7 cellular contexts compared by ENCODE assay signal in the genomic region with DNA sequence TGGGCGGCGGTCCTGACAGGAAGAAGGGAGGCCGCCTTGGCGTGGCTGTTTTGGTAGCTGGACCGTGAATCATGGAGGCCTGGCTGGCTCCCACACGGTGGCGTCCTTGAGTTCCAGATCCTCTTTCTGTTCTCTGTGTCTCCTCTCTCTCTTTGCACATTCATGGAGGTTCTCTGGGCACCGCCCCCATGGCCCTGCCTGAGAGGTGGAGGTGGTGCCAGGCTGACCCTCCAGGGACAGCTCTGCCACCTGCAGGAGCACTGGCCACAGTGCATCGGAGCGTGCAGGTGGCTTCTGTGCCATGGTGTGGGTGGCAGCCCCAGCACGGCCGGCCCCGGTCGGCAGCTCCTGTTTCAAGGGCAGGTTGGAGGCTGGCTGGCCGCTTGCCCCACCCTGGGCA. TPM values are rescaled to one million over a fixed set of nuclear protein-coding genes. Genes with fewer than 3 reads are reported as not detected.
DNase-seq lines count a peak whose midpoint lies in the region; ATAC-seq and TF ChIP-seq lines count a peak whose summit lies in the region.
"Not testable (repeated sequence)": the region's sequence is repeated elsewhere in the genome, so short reads cannot be mapped to it uniquely, and the experiment has no call there.

No MANE protein-coding gene starts in this region.

- H4K20me1 ChIP-seq in HCT116 (ENCODE audit: insufficient read depth); PC-3 (ENCODE audit: low read length): not testable (repeated sequence)

- POLR2A ChIA-PET in HCT116 (lab: Charles Lee); PC-3 (lab: Charles Lee; ENCODE audit: unreplicated experiment); activated CD8-positive, alpha-beta T cell treated with anti-CD3 and anti-CD28 coated beads, Interleukin-2, amount 10 ng/mL, durations not matched to agents 7 days and 5 days (lab: Charles Lee); activated naive CD8-positive, alpha-beta T cell treated with anti-CD3 and anti-CD28 coated beads, Interleukin-2, amount 10 ng/mL, durations not matched to agents 7 days and 5 days (lab: Charles Lee); naive thymus-derived CD8-positive, alpha-beta T cell (lab: Charles Lee): not testable (repeated sequence)

- not testable (repeated sequence) for H3K9me2 ChIP-seq in HCT116 (ENCODE audit: insufficient read depth); PC-3 (replicated peaks; ENCODE audit: low read length)

- H3K4me1 Mint-ChIP-seq in activated CD8-positive, alpha-beta T cell treated with anti-CD3 and anti-CD28 coated beads, Interleukin-2, amount 10 ng/mL, durations not matched to agents 7 days and 5 days (ENCODE audit: low read depth); activated naive CD8-positive, alpha-beta T cell treated with anti-CD3 and anti-CD28 coated beads, Interleukin-2, amount 10 ng/mL, durations not matched to agents 7 days and 5 days; naive thymus-derived CD8-positive, alpha-beta T cell: not testable (repeated sequence)

- CTCF ChIA-PET in HCT116 (lab: Charles Lee); PC-3 (lab: Charles Lee); activated CD8-positive, alpha-beta T cell treated with anti-CD3 and anti-CD28 coated beads, Interleukin-2, amount 10 ng/mL, durations not matched to agents 7 days and 5 days (lab: Charles Lee): not testable (repeated sequence)

- not testable (repeated sequence) for H3K9me3 ChIP-seq in HCT116 (ENCODE audit: control insufficient read depth in 1 of 2, insufficient read depth in 1 of 2, low read depth in 1 of 2, low read length in 2 of 2); PC-3 (ENCODE audit: low read length); left ventricle myocardium inferior (replicated peaks)

- H3K27me3 Mint-ChIP-seq in activated CD8-positive, alpha-beta T cell treated with anti-CD3 and anti-CD28 coated beads, Interleukin-2, amount 10 ng/mL, durations not matched to agents 7 days and 5 days (ENCODE audit: low read depth); activated naive CD8-positive, alpha-beta T cell treated with anti-CD3 and anti-CD28 coated beads, Interleukin-2, amount 10 ng/mL, durations not matched to agents 7 days and 5 days; naive thymus-derived CD8-positive, alpha-beta T cell: not testable (repeated sequence)

- not testable (repeated sequence) for DNase-seq in HCT116 (ENCODE audit: low read depth, low spot score); PC-3; activated CD8-positive, alpha-beta T cell treated with anti-CD3 and anti-CD28 coated beads, Interleukin-2, amount 10 ng/mL, durations not matched to agents 7 days and 5 days; activated naive CD8-positive, alpha-beta T cell treated with anti-CD3 and anti-CD28 coated beads, Interleukin-2, amount 10 ng/mL, durations not matched to agents 7 days and 5 days; left ventricle myocardium inferior
- DNase-seq in naive thymus-derived CD8-positive, alpha-beta T cell = peak in 2 of 10 donors; percentile 27 to 29

- not testable (repeated sequence) for H3K9ac ChIP-seq in HCT116 (ENCODE audit: low read length); PC-3 (ENCODE audit: low read length)

- TF ChIP-seq POLR2A in HCT116 (IDR thresholded peaks at IDR 0.05; ENCODE audit: borderline replicate concordance, extremely low read depth, insufficient read depth, insufficient read length) = not testable (repeated sequence)

- not testable (repeated sequence) for H3K27ac Mint-ChIP-seq in activated CD8-positive, alpha-beta T cell treated with anti-CD3 and anti-CD28 coated beads, Interleukin-2, amount 10 ng/mL, durations not matched to agents 7 days and 5 days; activated naive CD8-positive, alpha-beta T cell treated with anti-CD3 and anti-CD28 coated beads, Interleukin-2, amount 10 ng/mL, durations not matched to agents 7 days and 5 days; naive thymus-derived CD8-positive, alpha-beta T cell

- not testable (repeated sequence) for H3K4me3 ChIP-seq in HCT116 (replicated peaks in 1 of 2; ENCODE audit: low read depth in 1 of 2, low read length in 2 of 2); PC-3 (ENCODE audit: low read length); left ventricle myocardium inferior

- not testable (repeated sequence) for H3K4me1 ChIP-seq in HCT116 (ENCODE audit: control insufficient read depth in 1 of 2, insufficient read depth in 2 of 2, low read length in 2 of 2); PC-3 (ENCODE audit: insufficient read depth, low read length); left ventricle myocardium inferior

- not testable (repeated sequence) for H3K36me3 Mint-ChIP-seq in activated CD8-positive, alpha-beta T cell treated with anti-CD3 and anti-CD28 coated beads, Interleukin-2, amount 10 ng/mL, durations not matched to agents 7 days and 5 days (ENCODE audit: low read depth); activated naive CD8-positive, alpha-beta T cell treated with anti-CD3 and anti-CD28 coated beads, Interleukin-2, amount 10 ng/mL, durations not matched to agents 7 days and 5 days; naive thymus-derived CD8-positive, alpha-beta T cell

- H3K9me3 Mint-ChIP-seq in activated CD8-positive, alpha-beta T cell treated with anti-CD3 and anti-CD28 coated beads, Interleukin-2, amount 10 ng/mL, durations not matched to agents 7 days and 5 days (ENCODE audit: insufficient read depth); activated naive CD8-positive, alpha-beta T cell treated with anti-CD3 and anti-CD28 coated beads, Interleukin-2, amount 10 ng/mL, durations not matched to agents 7 days and 5 days; naive thymus-derived CD8-positive, alpha-beta T cell: not testable (repeated sequence)

- not testable (repeated sequence) for H3F3A ChIP-seq in PC-3 (ENCODE audit: low read length, unreplicated experiment)

- H3K27me3 ChIP-seq in HCT116 (ENCODE audit: insufficient read depth, low read length); PC-3 (ENCODE audit: low read length); left ventricle myocardium inferior (ENCODE audit: low read depth): not testable (repeated sequence)

- not testable (repeated sequence) for H3K27ac ChIP-seq in HCT116 (ENCODE audit: low read depth, low read length); PC-3 (ENCODE audit: low read length)
- peak overlapping the region; percentile 46 for H3K27ac ChIP-seq in left ventricle myocardium inferior (replicated peaks)

- H3K36me3 ChIP-seq in HCT116 (ENCODE audit: control insufficient read depth in 1 of 2, insufficient read depth in 2 of 2, low read length in 2 of 2); PC-3 (ENCODE audit: low read depth, low read length); left ventricle myocardium inferior: not testable (repeated sequence)

- H3K79me2 ChIP-seq in HCT116 (ENCODE audit: insufficient read depth, low read length); PC-3 (ENCODE audit: low read length): not testable (repeated sequence)

- peak; percentile 83 for ATAC-seq in HCT116
- ATAC-seq in PC-3 = peak; percentile 66
- ATAC-seq in activated CD8-positive, alpha-beta T cell treated with anti-CD3 and anti-CD28 coated beads, Interleukin-2, amount 10 ng/mL, durations not matched to agents 7 days and 5 days = peak; percentile 22
- peak; percentile 43 for ATAC-seq in activated naive CD8-positive, alpha-beta T cell treated with anti-CD3 and anti-CD28 coated beads, Interleukin-2, amount 10 ng/mL, durations not matched to agents 7 days and 5 days (ENCODE audit: low read depth)
- peak; percentile 43 to 49 for ATAC-seq in naive thymus-derived CD8-positive, alpha-beta T cell

- TF ChIP-seq CTCF in GM12872 (IDR thresholded peaks at IDR 0.05; ENCODE audit: insufficient read depth, low read depth, low read length) (0 out of 3 replicates have a peak, but pooled peaks have one; percentile 12), HCT116 (IDR thresholded peaks at IDR 0.05 in 2 of 3, conservative IDR thresholded peaks at IDR 0.05 in 1 of 3; ENCODE audit: borderline replicate concordance in 1 of 3, insufficient read depth in 1 of 3, low read depth in 2 of 3, low read length in 2 of 3) (0 out of 6 replicates have a peak, but pooled peaks of 1 of the 3 experiments have one; percentile 3), left ventricle myocardium inferior (IDR thresholded peaks at IDR 0.05; ENCODE audit: borderline replicate concordance) (peak; percentile 27)
- TF ChIP-seq CTCF in PC-3 (conservative IDR thresholded peaks at IDR 0.05; ENCODE audit: low read depth, low read length) = not testable (repeated sequence)

- not testable (repeated sequence) for H3K4me3 Mint-ChIP-seq in activated CD8-positive, alpha-beta T cell treated with anti-CD3 and anti-CD28 coated beads, Interleukin-2, amount 10 ng/mL, durations not matched to agents 7 days and 5 days; activated naive CD8-positive, alpha-beta T cell treated with anti-CD3 and anti-CD28 coated beads, Interleukin-2, amount 10 ng/mL, durations not matched to agents 7 days and 5 days; naive thymus-derived CD8-positive, alpha-beta T cell

- RAD21 ChIA-PET in HCT116 (lab: Charles Lee; ENCODE audit: low non-redundant PET in 1 of 2, low total read pairs in 2 of 2, uncharacterized antibody in 2 of 2, unreplicated experiment in 2 of 2) = not testable (repeated sequence)

- H2AFZ ChIP-seq in HCT116 (ENCODE audit: low read depth, low read length, poor library complexity, severe bottlenecking); PC-3 (ENCODE audit: low read length): not testable (repeated sequence)

- TF ChIP-seq RAD21 in HCT116 (IDR thresholded peaks at IDR 0.05; ENCODE audit: low read depth) = not testable (repeated sequence)

- not testable (repeated sequence) for H3K4me2 ChIP-seq in HCT116 (ENCODE audit: low read length); PC-3 (ENCODE audit: low read length)

- intact Hi-C loops in HCT116 (cut with micrococcal nuclease); PC-3 (cut with micrococcal nuclease); left ventricle myocardium inferior (cut with micrococcal nuclease): not testable (repeated sequence)

- BruUV-seq in HCT116 (replicated peaks; lab: Mats Ljungman, UMichigan); PC-3 (replicated peaks; lab: Mats Ljungman, UMichigan): not testable (repeated sequence)

RNA-seq across cellular contexts. Expression of a gene that starts 4.6 kb away (rescaled TPM):
- total RNA-seq in HCT116 (2021; ENCODE audit: unreplicated experiment) = 40.7 TPM
- 36.5 and 46.3 TPM in 2 replicates for polyA plus RNA-seq in HCT116 (2012)
- total RNA-seq in PC-3 (2014; rRNA removed) = 14.4 and 33.9 TPM in 2 replicates
- total RNA-seq in activated CD8-positive, alpha-beta T cell treated with anti-CD3 and anti-CD28 coated beads, Interleukin-2, amount 10 ng/mL, durations not matched to agents 7 days and 5 days = 10 to 100 TPM in 1 of 2 experiments, 1 to 10 TPM in 1; 8.2 to 10.6 TPM
- 10 to 100 TPM; 12.7 to 14.6 TPM for total RNA-seq in activated naive CD8-positive, alpha-beta T cell treated with anti-CD3 and anti-CD28 coated beads, Interleukin-2, amount 10 ng/mL, durations not matched to agents 7 days and 5 days
- total RNA-seq in left ventricle myocardium inferior = 143 TPM
- 10 to 100 TPM; 15.2 to 18.9 TPM for total RNA-seq in naive thymus-derived CD8-positive, alpha-beta T cell
- 10 to 100 TPM; 44.3 to 51.8 (median 51.5) TPM for polyA plus RNA-seq in naive thymus-derived CD8-positive, alpha-beta T cell

RNA-seq across cellular contexts. Expression of a gene that starts 30.8 kb away (rescaled TPM):
- total RNA-seq in HCT116 (2021; ENCODE audit: unreplicated experiment) (43.1 TPM), PC-3 (2014; rRNA removed) (8.2 and 17.0 TPM in 2 replicates), left ventricle myocardium inferior (7.4 TPM)
- polyA plus RNA-seq in HCT116 (2012) = 21.0 and 26.6 TPM in 2 replicates
- 1 to 10 TPM; 2.9 to 8.0 TPM for total RNA-seq in activated CD8-positive, alpha-beta T cell treated with anti-CD3 and anti-CD28 coated beads, Interleukin-2, amount 10 ng/mL, durations not matched to agents 7 days and 5 days
- total RNA-seq in activated naive CD8-positive, alpha-beta T cell treated with anti-CD3 and anti-CD28 coated beads, Interleukin-2, amount 10 ng/mL, durations not matched to agents 7 days and 5 days = 10 to 100 TPM in 1 of 2 experiments, 1 to 10 TPM in 1; 4.5 to 12.2 TPM
- total RNA-seq in naive thymus-derived CD8-positive, alpha-beta T cell = 10 to 100 TPM in 1 of 2 experiments, 1 to 10 TPM in 1; 9.0 to 12.4 TPM
- polyA plus RNA-seq in naive thymus-derived CD8-positive, alpha-beta T cell = 10 to 100 TPM in 1 of 3 donors, 1 to 10 TPM in 2; 6.2 to 12.6 (median 6.3) TPM

Comparison
In these comparisons a context has a peak if more than half of its experiments do, and no peak if none do; other contexts are left out.
1. ATAC-seq: peak in every context shown above with its lines; median percentile 83 in HCT116; 66 in PC-3; 46 in naive thymus-derived CD8-positive, alpha-beta T cell; 43 in activated naive CD8-positive, alpha-beta T cell treated with anti-CD3 and anti-CD28 coated beads, Interleukin-2, amount 10 ng/mL, durations not matched to agents 7 days and 5 days; 22 in activated CD8-positive, alpha-beta T cell treated with anti-CD3 and anti-CD28 coated beads, Interleukin-2, amount 10 ng/mL, durations not matched to agents 7 days and 5 days.